ENCODE assay signal across 21 cellular contexts in genomic region chr9:3946840-3947239, GRCh38.
"Had no signal": no experiment of that assay in that cellular context is flagged by ENCODE, and none has a peak within 500 bp of the region (broad histone marks: within the 10 kb centered on the region; RNA-seq: fewer than 3 reads in every experiment).

No MANE protein-coding gene starts in this region.

- H3K4me1 ChIP-seq: breast epithelium, transverse colon had no signal

- H3K36me3 ChIP-seq: breast epithelium, heart left ventricle, transverse colon had no signal

- DNase-seq: activated CD4-positive, alpha-beta T cell treated with anti-CD3 and anti-CD28 coated beads for 4 hours; activated CD4-positive, alpha-beta T cell treated with anti-CD3 and anti-CD28 coated beads, Interleukin-2, amount 50 U/mL, for 4 hours; activated effector memory CD4-positive, alpha-beta T cell treated with Interleukin-2 at 50 U/mL for 16 hours; activated naive CD4-positive, alpha-beta T cell treated with anti-CD3 and anti-CD28 coated beads, Interleukin-2, amount 10 ng/mL, durations not matched to agents 7 days and 5 days; amniotic stem cell; central memory CD4-positive, alpha-beta T cell; endodermal cell; foreskin fibroblast; heart left ventricle; hypothalamus; mesenchymal stem cell; naive thymus-derived CD8-positive, alpha-beta T cell; stimulated activated CD4-positive, alpha-beta T cell treated with anti-CD3 and anti-CD28 coated beads, Interleukin-12 subunit alpha, Interleukin-12 subunit beta, amount 100 ng/mL, for 4 hours; stimulated activated CD4-positive, alpha-beta T cell treated with anti-CD3 and anti-CD28 coated beads, Interleukin-4, amount 100 ng/mL, for 1 hour; stimulated activated naive CD8-positive, alpha-beta T cell treated with anti-CD3 and anti-CD28 coated beads, Interleukin-15, Interleukin-2, amounts not matched to agents 100 U/mL and 50 U/mL, for 24 hours; testis; transverse colon had no signal

- H3K9me3 ChIP-seq: breast epithelium, heart left ventricle, testis, transverse colon had no signal

- H3K27me3 ChIP-seq: breast epithelium, heart left ventricle, testis, transverse colon had no signal

- H3K27ac ChIP-seq: breast epithelium, heart left ventricle, skin epidermis, testis, transverse colon had no signal

- H3K4me3 ChIP-seq: breast epithelium, heart left ventricle, skin epidermis, testis, transverse colon had no signal

- ATAC-seq: esophagus mucosa; heart left ventricle; naive thymus-derived CD8-positive, alpha-beta T cell; sciatic nerve; stimulated activated naive CD8-positive, alpha-beta T cell treated with anti-CD3 and anti-CD28 coated beads, Interleukin-15, Interleukin-2, amounts not matched to agents 100 U/mL and 50 U/mL, for 24 hours had no signal
